Comparison of ENCODE assay signal across 25 cellular contexts in the genomic region with DNA sequence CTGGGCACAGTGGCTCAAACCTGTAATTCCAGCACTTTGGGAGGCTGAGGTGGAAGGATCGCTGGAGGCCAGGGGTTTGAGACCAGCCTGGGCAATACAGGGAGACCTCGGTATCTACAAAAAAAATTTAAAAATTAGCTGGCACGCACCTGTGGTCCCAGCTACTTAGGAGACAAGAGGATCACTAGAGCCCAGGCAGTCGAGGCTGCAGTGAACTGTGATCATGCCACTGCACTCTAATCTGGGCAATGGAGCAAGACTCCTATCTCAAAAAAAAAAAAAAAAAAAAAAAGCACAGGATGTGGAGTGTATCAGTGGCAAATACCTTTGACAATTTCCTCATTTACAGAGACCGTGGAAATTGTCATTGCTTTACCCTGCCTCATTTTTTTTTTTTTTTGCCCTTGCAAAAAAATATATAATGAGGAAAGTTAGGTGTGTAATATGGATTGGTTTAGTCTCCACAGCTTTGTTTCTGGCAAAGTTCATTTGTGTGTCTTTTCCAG. TPM values are rescaled to one million over a fixed set of nuclear protein-coding genes. Genes with fewer than 3 reads are reported as not detected.
DNase-seq lines count a peak whose midpoint lies in the region; ATAC-seq and TF ChIP-seq lines count a peak whose summit lies in the region.
"Had no signal": no experiment of that assay in that cellular context is flagged by ENCODE, and none has a peak within 500 bp of the region (broad histone marks: within the 10 kb centered on the region; RNA-seq: fewer than 3 reads in every experiment).

No MANE protein-coding gene starts in this region.

- H3K4me1 ChIP-seq in HEK293 (ENCODE audit: control insufficient read depth, insufficient read depth, low read length) (no peaks in the 10 kb centered on the region), Peyer's patch (no peaks in the 10 kb centered on the region)
- H3K4me1 ChIP-seq: A549 had no signal

- H3K9me3 Mint-ChIP-seq in activated B cell treated with CpG ODN at 0.5 μM for 24 hours (no peaks in the 10 kb centered on the region), neural crest cell (no peaks in the 10 kb centered on the region)
- H3K9me3 Mint-ChIP-seq in stimulated activated naive B cell treated with anti-CD40 and anti-IgM and Interleukin-4, amounts not matched to agents 10 μg/mL and 1 μg/mL and 100 μg/mL, for 72 hours: no peaks in the 10 kb centered on the region
- H3K9me3 Mint-ChIP-seq: CD4-positive, alpha-beta memory T cell; GM23338; H9; HFFc6 had no signal

- DNase-seq in activated B cell treated with CpG ODN at 0.5 μM for 24 hours (no peak), neural crest cell (ENCODE audit: low read depth, low spot score) (no peak), activated gamma-delta T cell (lab: John Stamatoyannopoulos, UW) (no peak), Peyer's patch (no peak), hippocampal formation (lab: John Stamatoyannopoulos, UW) (no peak)
- DNase-seq in stimulated activated naive B cell treated with anti-CD40 and anti-IgM and Interleukin-4, amounts not matched to agents 10 μg/mL and 1 μg/mL and 100 μg/mL, for 72 hours: no peak
- DNase-seq: AML-193; C1 segment of cervical spinal cord; CD4-positive, alpha-beta memory T cell; COR-L47; DMS53; H9; HFFc6; IMR-90; MM.1S; NCI-H1694; NCI-H2029 treated with DMSO at 0.1 percent for 48 hours; NCI-H526 treated with DMSO at 0.1 percent for 48 hours; RPMI8226; SHP77 had no signal

- H3K27ac ChIP-seq in HEK293 (ENCODE audit: extremely low read depth, low read depth, low read length) (no peak overlapping the region), Peyer's patch (no peak overlapping the region)
- H3K27ac ChIP-seq: A549, KMS-11, PC-9 had no signal

- no peaks in the 10 kb centered on the region for H3K36me3 Mint-ChIP-seq in activated B cell treated with CpG ODN at 0.5 μM for 24 hours (ENCODE audit: low read depth)
- no peaks in the 10 kb centered on the region for H3K36me3 Mint-ChIP-seq in neural crest cell (ENCODE audit: low read depth)
- no peaks in the 10 kb centered on the region for H3K36me3 Mint-ChIP-seq in stimulated activated naive B cell treated with anti-CD40 and anti-IgM and Interleukin-4, amounts not matched to agents 10 μg/mL and 1 μg/mL and 100 μg/mL, for 72 hours
- H3K36me3 Mint-ChIP-seq: CD4-positive, alpha-beta memory T cell had no signal

- H3K27me3 Mint-ChIP-seq in activated B cell treated with CpG ODN at 0.5 μM for 24 hours (no peaks in the 10 kb centered on the region), neural crest cell (ENCODE audit: low read depth) (no peaks in the 10 kb centered on the region)
- H3K27me3 Mint-ChIP-seq in stimulated activated naive B cell treated with anti-CD40 and anti-IgM and Interleukin-4, amounts not matched to agents 10 μg/mL and 1 μg/mL and 100 μg/mL, for 72 hours: no peaks in the 10 kb centered on the region
- H3K27me3 Mint-ChIP-seq: CD4-positive, alpha-beta memory T cell had no signal

- TF ChIP-seq CTCF in HEK293 (tag by site-specific recombination; IDR thresholded peaks at IDR 0.05) (no peak), activated B cell treated with CpG ODN at 0.5 μM for 24 hours (IDR thresholded peaks at IDR 0.05) (no peak), neural crest cell (conservative IDR thresholded peaks at IDR 0.05) (no peak), Peyer's patch (IDR thresholded peaks at IDR 0.05) (no peak)

- no peak for TF ChIP-seq POLR2A in Peyer's patch (IDR thresholded peaks at IDR 0.05)

- ATAC-seq in activated B cell treated with CpG ODN at 0.5 μM for 24 hours (ENCODE audit: low read depth): peak; percentile 50
- ATAC-seq in stimulated activated naive B cell treated with anti-CD40 and anti-IgM and Interleukin-4, amounts not matched to agents 10 μg/mL and 1 μg/mL and 100 μg/mL, for 72 hours (replicated peaks): peak; percentile 46 to 50
- ATAC-seq: A549, GM23338 had no signal

- no peak overlapping the region for H3K4me3 ChIP-seq in HEK293 (ENCODE audit: low read depth, low read length)
- H3K4me3 ChIP-seq in Peyer's patch: no peak overlapping the region
- H3K4me3 ChIP-seq: A549, GM23338, PC-9 had no signal

- no peaks in the 10 kb centered on the region for H3K27me3 ChIP-seq in Peyer's patch

- CTCF ChIA-PET in HEK293 (lab: Yijun Ruan, JAX) (no interaction called here), activated B cell treated with CpG ODN at 0.5 μM for 24 hours (lab: Charles Lee) (no interaction called here)

- peaks cover 8% of the 10 kb centered on the region for H3K4me1 Mint-ChIP-seq in activated B cell treated with CpG ODN at 0.5 μM for 24 hours
- H3K4me1 Mint-ChIP-seq in neural crest cell: no peaks in the 10 kb centered on the region
- peaks cover 4 to 12% of the 10 kb centered on the region in 2 donors for H3K4me1 Mint-ChIP-seq in stimulated activated naive B cell treated with anti-CD40 and anti-IgM and Interleukin-4, amounts not matched to agents 10 μg/mL and 1 μg/mL and 100 μg/mL, for 72 hours
- H3K4me1 Mint-ChIP-seq: GM23338, H9 had no signal

- intact Hi-C loops in activated B cell treated with CpG ODN at 0.5 μM for 24 hours (cut with micrococcal nuclease): no loop called here

- POLR2A ChIA-PET in HEK293 (lab: Yijun Ruan, JAX): interaction anchor here (0.6 kb wide), 1 partner anchor 13 kb away, joined by 5 read pairs; no protein-coding TSS in a partner anchor
- POLR2A ChIA-PET in activated B cell treated with CpG ODN at 0.5 μM for 24 hours (lab: Charles Lee): no interaction called here

- H3K27ac Mint-ChIP-seq in activated B cell treated with CpG ODN at 0.5 μM for 24 hours (no peak overlapping the region), neural crest cell (ENCODE audit: unreplicated experiment) (peak overlapping the region; percentile 2)
- no peak overlapping the region for H3K27ac Mint-ChIP-seq in stimulated activated naive B cell treated with anti-CD40 and anti-IgM and Interleukin-4, amounts not matched to agents 10 μg/mL and 1 μg/mL and 100 μg/mL, for 72 hours
- H3K27ac Mint-ChIP-seq: GM23338, H9 had no signal

- no peaks in the 10 kb centered on the region for H3K36me3 ChIP-seq in HEK293 (ENCODE audit: control insufficient read depth in 2 of 2, insufficient read depth in 1 of 2, low read length in 2 of 2)
- no peaks in the 10 kb centered on the region for H3K36me3 ChIP-seq in Peyer's patch

- H3K4me3 Mint-ChIP-seq in activated B cell treated with CpG ODN at 0.5 μM for 24 hours (no peak overlapping the region), neural crest cell (no peak overlapping the region)
- no peak overlapping the region for H3K4me3 Mint-ChIP-seq in stimulated activated naive B cell treated with anti-CD40 and anti-IgM and Interleukin-4, amounts not matched to agents 10 μg/mL and 1 μg/mL and 100 μg/mL, for 72 hours
- H3K4me3 Mint-ChIP-seq: CD4-positive, alpha-beta memory T cell; GM23338; H9; HFFc6 had no signal

- H3K9me3 ChIP-seq in HEK293 (ENCODE audit: control insufficient read depth, insufficient read depth, low read depth, low read length) (no peaks in the 10 kb centered on the region), Peyer's patch (no peaks in the 10 kb centered on the region)
- H3K9me3 ChIP-seq: A549 had no signal

TF ChIP-seq in HEK293, 187 proteins besides CTCF, POLR2A, EP300 and RAD21:
- TF ChIP-seq ZNF404 (tag by site-specific recombination; IDR thresholded peaks at IDR 0.05) (no peak), ZNF138 (tag by site-specific recombination; IDR thresholded peaks at IDR 0.05; ENCODE audit: borderline replicate concordance) (no peak)
- TF ChIP-seq, protein P1, sequence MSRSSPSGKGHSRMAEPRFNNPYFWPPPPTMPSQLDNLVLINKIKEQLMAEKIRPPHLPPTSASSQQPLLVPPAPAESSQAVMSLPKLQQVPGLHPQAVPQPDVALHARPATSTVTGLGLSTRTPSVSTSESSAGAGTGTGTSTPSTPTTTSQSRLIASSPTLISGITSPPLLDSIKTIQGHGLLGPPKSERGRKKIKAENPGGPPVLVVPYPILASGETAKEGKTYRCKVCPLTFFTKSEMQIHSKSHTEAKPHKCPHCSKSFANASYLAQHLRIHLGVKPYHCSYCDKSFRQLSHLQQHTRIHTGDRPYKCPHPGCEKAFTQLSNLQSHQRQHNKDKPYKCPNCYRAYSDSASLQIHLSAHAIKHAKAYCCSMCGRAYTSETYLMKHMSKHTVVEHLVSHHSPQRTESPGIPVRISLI (tag by site-specific recombination; IDR thresholded peaks at IDR 0.05): peak; percentile 74; the same call in 1 of the 2 replicates

RNA-seq across cellular contexts. Expression of a gene that starts 20.9 kb away (rescaled TPM):
- total RNA-seq in activated B cell treated with CpG ODN at 0.5 μM for 24 hours (130 and 135 TPM in 2 replicates), neural crest cell (163 and 176 TPM in 2 replicates), Peyer's patch (100 to 1,000 TPM in 3 of 4 donors, 10 to 100 TPM in 1; 92.8 to 200 (median 123) TPM)
